ENCODE assay signal across 8 cellular contexts in the genomic region with DNA sequence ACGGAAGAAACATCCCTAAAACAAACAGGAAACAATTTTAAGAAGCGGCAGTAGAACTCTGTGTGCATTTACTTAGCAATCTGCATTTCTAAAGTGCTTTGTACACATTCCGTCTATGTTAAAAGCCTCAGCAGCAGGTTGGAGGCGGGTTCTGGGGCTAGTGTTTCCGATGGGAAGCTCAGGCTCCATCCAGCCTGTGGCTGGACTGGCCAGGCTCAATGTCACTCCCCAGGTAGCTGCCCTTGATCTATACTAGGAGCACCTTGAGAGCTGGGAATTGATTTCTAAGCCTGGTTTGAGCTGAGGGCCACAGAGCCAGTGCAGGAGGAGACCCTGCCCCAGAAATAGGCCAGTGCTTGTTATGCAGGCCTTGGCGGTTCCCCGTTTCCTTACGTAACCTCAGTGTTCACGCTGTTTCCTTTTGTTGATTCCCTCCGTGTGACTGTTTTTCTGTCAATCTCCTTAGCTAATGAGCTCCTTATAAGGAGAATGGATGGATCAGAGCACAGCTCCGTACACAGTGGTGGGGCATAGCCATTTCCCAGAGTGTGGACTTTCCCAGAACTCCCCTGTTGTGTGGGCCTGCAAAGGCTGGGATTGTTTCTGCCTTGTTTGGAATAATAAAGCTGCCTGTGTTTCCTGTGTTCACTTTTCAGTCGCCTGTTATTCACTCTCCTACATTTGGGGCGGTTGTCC. TPM values are rescaled to one million over a fixed set of nuclear protein-coding genes. Genes with fewer than 3 reads are reported as not detected.
DNase-seq lines count a peak whose midpoint lies in the region; ATAC-seq and TF ChIP-seq lines count a peak whose summit lies in the region.

No MANE protein-coding gene starts in this region.

- no peaks in the 10 kb centered on the region for H3K9me3 Mint-ChIP-seq in stimulated activated naive CD8-positive, alpha-beta T cell treated with anti-CD3 and anti-CD28 coated beads, Interleukin-15, amount 100 ng/mL, for 72 hours

- H3K4me1 Mint-ChIP-seq in stimulated activated naive CD8-positive, alpha-beta T cell treated with anti-CD3 and anti-CD28 coated beads, Interleukin-15, amount 100 ng/mL, for 72 hours = peaks cover 32% of the 10 kb centered on the region

- peak; percentile 12 for ATAC-seq in stimulated activated naive CD8-positive, alpha-beta T cell treated with anti-CD3 and anti-CD28 coated beads, Interleukin-15, amount 100 ng/mL, for 72 hours
- ATAC-seq in stimulated activated naive CD8-positive, alpha-beta T cell treated with anti-CD3 and anti-CD28 coated beads, Interleukin-15, Interleukin-2, amounts not matched to agents 100 U/mL and 50 U/mL, for 24 hours = no peak
- ATAC-seq in upper lobe of right lung = peak; percentile 94

- TF ChIP-seq CTCF in astrocyte of the cerebellum (IDR thresholded peaks at IDR 0.05; ENCODE audit: low read depth, low read length, missing control alignments) (no peak), upper lobe of right lung (IDR thresholded peaks at IDR 0.05) (no peak)

- H3K4me3 Mint-ChIP-seq in stimulated activated naive CD8-positive, alpha-beta T cell treated with anti-CD3 and anti-CD28 coated beads, Interleukin-15, amount 100 ng/mL, for 72 hours = peak overlapping the region; percentile 40 to 67

- H3K27ac ChIP-seq in layer of hippocampus (ENCODE audit: low read depth, low read length) = peak overlapping the region; percentile 86
- peak overlapping the region; percentile 76 for H3K27ac ChIP-seq in upper lobe of right lung

- no peaks in the 10 kb centered on the region for H3K9me3 ChIP-seq in upper lobe of right lung

- peak overlapping the region in 1 of 2 donors; percentile 89 for H3K27ac Mint-ChIP-seq in stimulated activated naive CD8-positive, alpha-beta T cell treated with anti-CD3 and anti-CD28 coated beads, Interleukin-15, amount 100 ng/mL, for 72 hours

- H3K4me3 ChIP-seq in astrocyte of the cerebellum (ENCODE audit: low read depth, low read length) (no peak overlapping the region), upper lobe of right lung (no peak overlapping the region)

- peaks cover 23% of the 10 kb centered on the region for H3K4me1 ChIP-seq in upper lobe of right lung

- peaks cover 15% of the 10 kb centered on the region for H3K27me3 Mint-ChIP-seq in stimulated activated naive CD8-positive, alpha-beta T cell treated with anti-CD3 and anti-CD28 coated beads, Interleukin-15, amount 100 ng/mL, for 72 hours

- intact Hi-C loops in upper lobe of right lung (cut with DNase I) = no loop called here

- H3K27me3 ChIP-seq in layer of hippocampus (ENCODE audit: control insufficient read depth, insufficient read depth, low read length) = peaks cover 2% of the 10 kb centered on the region
- H3K27me3 ChIP-seq in upper lobe of right lung = no peaks in the 10 kb centered on the region

- no peak for DNase-seq in stimulated activated naive CD8-positive, alpha-beta T cell treated with anti-CD3 and anti-CD28 coated beads, Interleukin-15, amount 100 ng/mL, for 72 hours
- no peak for DNase-seq in stimulated activated naive CD8-positive, alpha-beta T cell treated with anti-CD3 and anti-CD28 coated beads, Interleukin-15, Interleukin-2, amounts not matched to agents 100 U/mL and 50 U/mL, for 24 hours
- DNase-seq in astrocyte of the cerebellum (ENCODE audit: low read depth) (peak; percentile 44), upper lobe of right lung (peak; percentile 88), DMS 273 treated with DMSO at 0.1 percent for 48 hours (lab: John Stamatoyannopoulos, UW) (no peak), activated gamma-delta T cell treated with Interleukin-2 at 50 U/mL for 16 hours (no peak)
- no peak for DNase-seq in activated T-cell treated with anti-CD3 and anti-CD28 coated beads, Interleukin-2, amount 50 U/mL, for 48 hours

- no peaks in the 10 kb centered on the region for H3K36me3 ChIP-seq in upper lobe of right lung

- in situ Hi-C loops in astrocyte of the cerebellum (cut with HindIII; ENCODE audit: low sequenced_read_pairs) = no loop called here

RNA-seq across cellular contexts. Expression of gene ADORA2B, which starts 21.4 kb away (rescaled TPM):
- 7.1 TPM for total RNA-seq in upper lobe of right lung

RNA-seq across cellular contexts. Expression of gene ZSWIM7, which starts 33.2 kb away (rescaled TPM):
- total RNA-seq in upper lobe of right lung = 27.4 TPM

RNA-seq across cellular contexts. Expression of gene TTC19, which starts 33.3 kb away (rescaled TPM):
- 34.9 TPM for total RNA-seq in upper lobe of right lung

Comparison
In these comparisons a context has a peak if more than half of its experiments do, and no peak if none do; other contexts are left out.
1. DNase-seq: peak in astrocyte of the cerebellum (single experiment) and upper lobe of right lung (single experiment); none in stimulated activated naive CD8-positive, alpha-beta T cell treated with anti-CD3 and anti-CD28 coated beads, Interleukin-15, amount 100 ng/mL, for 72 hours (0 of 2), stimulated activated naive CD8-positive, alpha-beta T cell treated with anti-CD3 and anti-CD28 coated beads, Interleukin-15, Interleukin-2, amounts not matched to agents 100 U/mL and 50 U/mL, for 24 hours (single experiment), activated T-cell treated with anti-CD3 and anti-CD28 coated beads, Interleukin-2, amount 50 U/mL, for 48 hours (0 of 2), DMS 273 treated with DMSO at 0.1 percent for 48 hours (single experiment) and activated gamma-delta T cell treated with Interleukin-2 at 50 U/mL for 16 hours (single experiment).